1 cellular context compared by ENCODE assay signal in genomic region chr5:148446591-148446990, GRCh38.
TF ChIP-seq lines count a peak whose summit lies in the region.

No MANE protein-coding gene starts in this region.

TF ChIP-seq in H1, 55 proteins besides CTCF, POLR2A, EP300 and RAD21:
- no peak for TF ChIP-seq ATF3 (IDR thresholded peaks at IDR 0.05; ENCODE audit: insufficient read depth, low read depth, low read length)
- no peak for TF ChIP-seq ATF2 (IDR thresholded peaks at IDR 0.05; ENCODE audit: low read length)
- TF ChIP-seq EGR1 (IDR thresholded peaks at IDR 0.05; ENCODE audit: borderline replicate concordance, low read depth, low read length): no peak
- TF ChIP-seq BRCA1 (IDR thresholded peaks at IDR 0.05; ENCODE audit: low read depth, low read length): no peak
- no peak for TF ChIP-seq SIN3A (conservative IDR thresholded peaks at IDR 0.05 in 1 of 2, IDR thresholded peaks at IDR 0.05 in 1 of 2; ENCODE audit: low read depth in 1 of 2, low read length in 2 of 2)
- no peak for TF ChIP-seq MAX (IDR thresholded peaks at IDR 0.05)
- no peak for TF ChIP-seq POLR2AphosphoS5 (IDR thresholded peaks at IDR 0.05; ENCODE audit: low read depth, low read length)
- TF ChIP-seq HDAC6 (IDR thresholded peaks at IDR 0.05; ENCODE audit: low read depth, low read length): no peak
- no peak for TF ChIP-seq KDM4A (IDR thresholded peaks at IDR 0.05; ENCODE audit: low read depth, low read length, severe bottlenecking)
- no peak for TF ChIP-seq E2F6 (IDR thresholded peaks at IDR 0.05)
